12 cellular contexts compared by ENCODE assay signal in the genomic region with DNA sequence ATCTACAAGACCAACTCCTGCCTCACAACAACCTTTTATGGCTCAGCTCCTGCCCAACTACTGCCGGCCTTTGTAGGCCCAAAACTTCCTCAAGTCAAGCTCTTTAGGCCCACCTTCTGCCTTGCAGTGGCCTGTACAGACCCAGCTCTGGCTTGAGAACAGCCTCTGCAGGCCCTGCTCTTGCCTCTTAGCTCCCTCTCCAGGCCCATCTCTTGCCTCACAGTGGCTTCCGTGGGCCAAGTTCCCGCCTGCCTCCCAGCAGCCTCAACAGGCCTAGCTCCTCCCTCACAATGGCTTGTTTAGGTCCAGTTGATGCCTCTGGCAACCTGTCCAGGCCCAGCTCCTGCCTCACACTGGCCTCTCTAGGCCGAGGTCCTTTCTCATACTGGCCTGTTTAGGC. TPM values are rescaled to one million over a fixed set of nuclear protein-coding genes. Genes with fewer than 3 reads are reported as not detected.
DNase-seq lines count a peak whose midpoint lies in the region; ATAC-seq, FAIRE-seq and TF ChIP-seq lines count a peak whose summit lies in the region.
"Had no signal": no experiment of that assay in that cellular context is flagged by ENCODE, and none has a peak within 500 bp of the region (broad histone marks: within the 10 kb centered on the region; RNA-seq: fewer than 3 reads in every experiment).

No MANE protein-coding gene starts in this region.

- H3K27me3 ChIP-seq in K562 (ENCODE audit: control insufficient read depth in 2 of 2, insufficient read depth in 2 of 2, low read length in 2 of 2): no peaks in the 10 kb centered on the region
- no peaks in the 10 kb centered on the region for H3K27me3 ChIP-seq in neural progenitor cell
- no peaks in the 10 kb centered on the region for H3K27me3 ChIP-seq in uterus

- H3K9me3 ChIP-seq in K562 (replicated peaks; ENCODE audit: control insufficient read depth, insufficient read depth, low read depth, low read length): no peaks in the 10 kb centered on the region
- H3K9me3 ChIP-seq in neural progenitor cell (ENCODE audit: low read depth): no peaks in the 10 kb centered on the region
- no peaks in the 10 kb centered on the region for H3K9me3 ChIP-seq in uterus

- no peaks in the 10 kb centered on the region for H4K20me1 ChIP-seq in K562 (replicated peaks; ENCODE audit: control insufficient read depth, insufficient read depth, low read length)
- H4K20me1 ChIP-seq in neural progenitor cell (ENCODE audit: low read depth): no peaks in the 10 kb centered on the region

- 0 out of 5 replicates have a peak, but pooled peaks cover 0 to 3% of the 10 kb centered on the region in 2 experiments for H3K4me1 ChIP-seq in K562 (replicated peaks in 1 of 2; ENCODE audit: control insufficient read depth in 2 of 2, insufficient read depth in 2 of 2, low read length in 2 of 2)
- no peaks in the 10 kb centered on the region for H3K4me1 ChIP-seq in neural progenitor cell
- H3K4me1 ChIP-seq in uterus: no peaks in the 10 kb centered on the region

- H3K36me3 Mint-ChIP-seq in neural progenitor cell: no peaks in the 10 kb centered on the region

- no TSS peak for BruUV-seq in K562 (replicated peaks; lab: Mats Ljungman, UMichigan)

- H3K27ac ChIP-seq in K562 (ENCODE audit: extremely low read depth, low read depth, low read length) (no peak overlapping the region), neural progenitor cell (no peak overlapping the region), uterus (no peak overlapping the region)
- H3K27ac ChIP-seq: epithelial cell of prostate, skin epidermis had no signal

- H3K27me3 Mint-ChIP-seq in neural progenitor cell (ENCODE audit: insufficient read depth, low read depth): no peaks in the 10 kb centered on the region

- TF ChIP-seq EP300 in K562 (IDR thresholded peaks at IDR 0.05; ENCODE audit: low read length): no peak

- intact Hi-C loops in K562 (cut with micrococcal nuclease): no loop called here
- intact Hi-C loops in uterus (cut with DNase I; ENCODE audit: low total_unique reads): no loop called here

- TF ChIP-seq RAD21 in K562 (CRISPR knock-in tag; conservative IDR thresholded peaks at IDR 0.05 in 1 of 2, IDR thresholded peaks at IDR 0.05 in 1 of 2): no peak

- H2AFZ ChIP-seq in K562 (ENCODE audit: low read depth, low read length) (no peak overlapping the region), neural progenitor cell (replicated peaks) (peak overlapping the region; percentile 58)

- H3K4me3 ChIP-seq in K562 (no peak overlapping the region), neural progenitor cell (no peak overlapping the region), uterus (no peak overlapping the region)
- H3K4me3 ChIP-seq: skin epidermis had no signal

- 57% methylated on average over 4 of the region's 4 CpGs for WGBS in K562 (ENCODE audit: insufficient coverage, low coverage, missing lambda C conversion rate)

- H3K27ac Mint-ChIP-seq in neural progenitor cell: no peak overlapping the region

- no peak for FAIRE-seq in K562 (lab: Jason Lieb, UNC)
- FAIRE-seq: TTC549 had no signal

- DNase-seq in K562 (ENCODE audit: extremely low read depth in 1 of 4, low spot score in 3 of 4) (no peak), neural progenitor cell (ENCODE audit: low spot score) (peak; percentile 66), uterus (no peak)
- no peak for DNase-seq in stimulated activated CD4-positive, alpha-beta T cell treated with anti-CD3 and anti-CD28 coated beads, Interleukin-2, amount 100 ng/mL, for 24 hours
- DNase-seq: DMS79 treated with DMSO at 0.1 percent for 48 hours, KBM-7 had no signal

- TF ChIP-seq CTCF in GM12874 (IDR thresholded peaks at IDR 0.05; ENCODE audit: insufficient read depth, low read depth, low read length): 0 out of 2 replicates have a peak, but pooled peaks have one; percentile 1
- TF ChIP-seq CTCF in K562 (IDR thresholded peaks at IDR 0.05 in 2 of 3, conservative IDR thresholded peaks at IDR 0.05 in 1 of 3; ENCODE audit: insufficient read depth in 2 of 3, low read depth in 1 of 3, low read length in 3 of 3): peak in 2 of 3 experiments; percentile 11 to 26; a peak in 2 of 6 replicates
- peak; percentile 50 for TF ChIP-seq CTCF in neural progenitor cell (IDR thresholded peaks at IDR 0.05)
- TF ChIP-seq CTCF in uterus (IDR thresholded peaks at IDR 0.05): no peak

- TF ChIP-seq POLR2A in K562 (conservative IDR thresholded peaks at IDR 0.05) (no peak), uterus (IDR thresholded peaks at IDR 0.05) (no peak)

- H3K4me2 ChIP-seq in K562 (ENCODE audit: insufficient read depth, low read length) (no peak overlapping the region), neural progenitor cell (no peak overlapping the region)

- H3K4me1 Mint-ChIP-seq in neural progenitor cell: no peaks in the 10 kb centered on the region

- H3K9me3 Mint-ChIP-seq in neural progenitor cell: no peaks in the 10 kb centered on the region

- peaks cover 2% of the 10 kb centered on the region; the same call in 1 of the 3 replicates for H3K36me3 ChIP-seq in K562 (ENCODE audit: control insufficient read depth, insufficient read depth, low read length)
- H3K36me3 ChIP-seq in neural progenitor cell: no peaks in the 10 kb centered on the region
- no peaks in the 10 kb centered on the region for H3K36me3 ChIP-seq in uterus

- POLR2A ChIA-PET in K562 (lab: Yijun Ruan, JAX): interaction anchor here (0.6 to 1.0 kb wide), 7 partner anchors 8 to 1155 kb away, joined by 3 to 4 read pairs (median 3); a partner anchor contains a TSS

- no peaks in the 10 kb centered on the region for H3F3A ChIP-seq in neural progenitor cell (ENCODE audit: low read depth)

- CTCF ChIA-PET in K562 (lab: Yijun Ruan, JAX; ENCODE audit: low intra/inter-chr PET ratio): no interaction called here

- H3K4me3 Mint-ChIP-seq in neural progenitor cell: no peak overlapping the region

- H3K79me2 ChIP-seq in K562 (ENCODE audit: control insufficient read depth, insufficient read depth, low read length) (no peaks in the 10 kb centered on the region), neural progenitor cell (ENCODE audit: low read depth) (no peaks in the 10 kb centered on the region)

- ATAC-seq in HG03378 (IDR thresholded peaks at IDR 0.05; ENCODE audit: unreplicated experiment) (peak; percentile 89), K562 (peak; percentile 68), HG03442 (IDR thresholded peaks at IDR 0.05; ENCODE audit: unreplicated experiment) (no peak)

- in situ Hi-C loops in K562 (cut with MboI): no loop called here

- no peaks in the 10 kb centered on the region for H3K9me1 ChIP-seq in K562 (ENCODE audit: control insufficient read depth, insufficient read depth, low read length)

- H3K9ac ChIP-seq in K562 (ENCODE audit: insufficient read depth in 1 of 2, low read depth in 2 of 2, low read length in 2 of 2) (peak overlapping the region in 1 of 2 experiments; percentile 79; a peak in 2 of 4 replicates), neural progenitor cell (no peak overlapping the region)

TF ChIP-seq in K562, 482 proteins besides CTCF, POLR2A, EP300 and RAD21 (continues in another document):
- TF ChIP-seq ZKSCAN1 (IDR thresholded peaks at IDR 0.05; ENCODE audit: low read depth, low read length): no peak
- no peak for TF ChIP-seq ZFP1 (CRISPR knock-in tag; IDR thresholded peaks at IDR 0.05)
- TF ChIP-seq, protein P1, sequence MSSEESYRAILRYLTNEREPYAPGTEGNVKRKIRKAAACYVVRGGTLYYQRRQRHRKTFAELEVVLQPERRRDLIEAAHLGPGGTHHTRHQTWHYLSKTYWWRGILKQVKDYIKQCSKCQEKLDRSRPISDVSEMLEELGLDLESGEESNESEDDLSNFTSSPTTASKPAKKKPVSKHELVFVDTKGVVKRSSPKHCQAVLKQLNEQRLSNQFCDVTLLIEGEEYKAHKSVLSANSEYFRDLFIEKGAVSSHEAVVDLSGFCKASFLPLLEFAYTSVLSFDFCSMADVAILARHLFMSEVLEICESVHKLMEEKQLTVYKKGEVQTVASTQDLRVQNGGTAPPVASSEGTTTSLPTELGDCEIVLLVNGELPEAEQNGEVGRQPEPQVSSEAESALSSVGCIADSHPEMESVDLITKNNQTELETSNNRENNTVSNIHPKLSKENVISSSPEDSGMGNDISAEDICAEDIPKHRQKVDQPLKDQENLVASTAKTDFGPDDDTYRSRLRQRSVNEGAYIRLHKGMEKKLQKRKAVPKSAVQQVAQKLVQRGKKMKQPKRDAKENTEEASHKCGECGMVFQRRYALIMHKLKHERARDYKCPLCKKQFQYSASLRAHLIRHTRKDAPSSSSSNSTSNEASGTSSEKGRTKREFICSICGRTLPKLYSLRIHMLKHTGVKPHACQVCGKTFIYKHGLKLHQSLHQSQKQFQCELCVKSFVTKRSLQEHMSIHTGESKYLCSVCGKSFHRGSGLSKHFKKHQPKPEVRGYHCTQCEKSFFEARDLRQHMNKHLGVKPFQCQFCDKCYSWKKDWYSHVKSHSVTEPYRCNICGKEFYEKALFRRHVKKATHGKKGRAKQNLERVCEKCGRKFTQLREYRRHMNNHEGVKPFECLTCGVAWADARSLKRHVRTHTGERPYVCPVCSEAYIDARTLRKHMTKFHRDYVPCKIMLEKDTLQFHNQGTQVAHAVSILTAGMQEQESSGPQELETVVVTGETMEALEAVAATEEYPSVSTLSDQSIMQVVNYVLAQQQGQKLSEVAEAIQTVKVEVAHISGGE (CRISPR knock-in tag; IDR thresholded peaks at IDR 0.05): no peak
- no peak for TF ChIP-seq RBM34 (IDR thresholded peaks at IDR 0.05; ENCODE audit: borderline replicate concordance, insufficient read depth, low read length)
- TF ChIP-seq ATF1 (CRISPR knock-in tag; IDR thresholded peaks at IDR 0.05): no peak
- no peak for TF ChIP-seq ATF1 (tag; IDR thresholded peaks at IDR 0.05)
- TF ChIP-seq NFE2 (IDR thresholded peaks at IDR 0.05; ENCODE audit: low read depth): no peak

RNA-seq across cellular contexts. Expression of a gene that starts 32.4 kb away (rescaled TPM):
- total RNA-seq in K562 (2011; cell fraction: chromatin; rRNA removed; ENCODE audit: low replicate concordance): 18.7 and 31.0 TPM in 2 replicates
- total RNA-seq in K562 (2011; cell fraction: nucleolus; rRNA removed): 17.2 and 18.3 TPM in 2 replicates
- 35.9 and 64.1 TPM in 2 replicates for total RNA-seq in K562 (2011; cell fraction: nucleoplasm; rRNA removed)
- total RNA-seq in K562 (2014; rRNA removed) (12.1 and 17.4 TPM in 2 replicates), K562 (2014; rRNA removed; fragmentation: Illumina TruSeq; extraction: Trizol) (19.2 and 19.3 TPM in 2 replicates), K562 (2015; rRNA removed; fragmentation: Illumina TruSeq; extraction: Trizol) (17.6 and 18.5 TPM in 2 replicates), K562 (2021) (31.5 and 34.3 TPM in 2 replicates), neural progenitor cell (ENCODE audit: low replicate concordance) (14.2 and 16.0 TPM in 2 replicates), uterus (10 to 100 TPM; 12.3 to 33.9 (median 20.6) TPM)
- polyA plus RNA-seq in K562 (2011; rRNA removed) (20.1 and 32.9 TPM in 2 replicates), K562 (2014; fragmentation: Illumina TruSeq; extraction: Trizol) (31.6 and 36.5 TPM in 2 replicates), K562 (2014; fragmentation: Nextera tagmentation; extraction: Ambion mirVana) (1 to 10 TPM; 6.8 to 8.1 TPM), K562 (2014; rRNA removed) (21.0 and 30.3 TPM in 2 replicates)
- 14.9 and 17.2 TPM in 2 replicates for polyA plus RNA-seq in K562 (2011; cell fraction: cytosol; rRNA removed)
- 4.8 and 6.6 TPM in 2 replicates for polyA plus RNA-seq in K562 (2011; cell fraction: nucleus; rRNA removed)
- polyA plus RNA-seq in K562 (2012): 19.8 and 23.8 TPM in 2 replicates
- polyA minus RNA-seq in K562 (2011; rRNA and poly(A)+ RNA removed): 24.5 and 35.4 TPM in 2 replicates
- 11.2 and 18.7 TPM in 2 replicates for polyA minus RNA-seq in K562 (2011; cell fraction: cytosol; rRNA and poly(A)+ RNA removed)
- 3.1 and 3.7 TPM in 2 replicates for polyA minus RNA-seq in K562 (2011; cell fraction: nucleus; rRNA and poly(A)+ RNA removed)

Comparison
In these comparisons a context has a peak if more than half of its experiments do, and no peak if none do; other contexts are left out.
1. CTCF ChIP-seq: peak in GM12874 (single experiment), K562 (2 of 3) and neural progenitor cell (single experiment); none in uterus (0 of 4).